Comparison of ENCODE assay signal across 8 cellular contexts in the genomic region with DNA sequence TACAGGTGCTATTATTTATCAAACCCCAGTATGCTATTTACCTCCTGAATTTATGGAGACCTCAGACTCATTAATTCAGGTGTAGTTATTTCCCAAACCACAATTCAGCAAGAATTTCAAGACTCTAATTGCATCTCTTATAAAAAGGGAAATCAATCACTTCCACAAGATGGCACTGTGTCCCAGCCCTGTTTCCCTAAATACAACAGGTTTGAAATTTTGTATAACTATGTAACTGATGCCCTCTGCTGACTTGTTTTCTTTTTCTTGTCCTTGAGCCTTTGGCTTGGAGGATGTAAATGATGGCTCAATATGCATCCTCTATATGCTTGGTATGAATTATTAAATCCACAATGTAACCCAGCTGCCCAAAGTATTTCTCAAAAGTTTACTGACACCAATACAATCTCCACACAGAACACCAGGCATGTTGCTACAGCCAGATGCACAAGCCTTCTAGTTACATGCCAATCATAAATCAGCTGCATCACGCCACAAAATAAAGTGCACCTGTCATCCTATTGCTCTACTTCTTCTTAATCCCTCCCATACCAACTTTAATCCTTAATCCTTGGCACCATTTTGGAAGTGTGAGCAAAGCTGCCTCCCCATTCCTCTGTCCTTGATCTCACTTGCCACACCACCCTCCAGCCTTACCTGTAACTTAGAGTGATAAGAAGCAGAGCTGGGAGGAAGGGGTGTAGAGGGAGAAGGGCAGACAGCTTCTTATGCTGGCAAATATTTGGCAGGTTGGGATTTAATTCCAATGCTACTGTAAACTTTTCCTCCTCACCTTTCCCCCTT. TPM values are rescaled to one million over a fixed set of nuclear protein-coding genes. Genes with fewer than 3 reads are reported as not detected.
A peak's percentile ranks its signal among the peaks of the same experiment; 100 is the strongest.
DNase-seq lines count a peak whose midpoint lies in the region; ATAC-seq and TF ChIP-seq lines count a peak whose summit lies in the region.

No MANE protein-coding gene starts in this region.

- peaks cover 30% of the 10 kb centered on the region for H3K4me1 Mint-ChIP-seq in activated CD4-positive, alpha-beta T cell treated with anti-CD3 and anti-CD28 coated beads for 36 hours
- peaks cover 5% of the 10 kb centered on the region for H3K4me1 Mint-ChIP-seq in MCF 10A (ENCODE audit: insufficient read depth, unreplicated experiment)

- peak; percentile 78 for TF ChIP-seq CTCF in MCF 10A (IDR thresholded peaks at IDR 0.05; ENCODE audit: unreplicated experiment)
- peak; percentile 74 for TF ChIP-seq CTCF in kidney epithelial cell (IDR thresholded peaks at IDR 0.05; ENCODE audit: insufficient read depth, low read length, poor library complexity, severe bottlenecking)

- H3K36me3 Mint-ChIP-seq in activated CD4-positive, alpha-beta T cell treated with anti-CD3 and anti-CD28 coated beads for 36 hours (ENCODE audit: low read depth), result no peaks in the 10 kb centered on the region
- peaks cover 7% of the 10 kb centered on the region for H3K36me3 Mint-ChIP-seq in MCF 10A (ENCODE audit: insufficient read depth, unreplicated experiment)

- no peak overlapping the region for H3K27ac Mint-ChIP-seq in activated CD4-positive, alpha-beta T cell treated with anti-CD3 and anti-CD28 coated beads for 36 hours
- no peak overlapping the region for H3K27ac Mint-ChIP-seq in MCF 10A (ENCODE audit: low read depth, unreplicated experiment)

- peak; percentile 66 for DNase-seq in activated CD4-positive, alpha-beta T cell treated with anti-CD3 and anti-CD28 coated beads for 36 hours
- DNase-seq in activated CD4-positive, alpha-beta T cell treated with anti-CD3 and anti-CD28 coated beads for 1 hour, result no peak
- peak; percentile 78 for DNase-seq in M059J (ENCODE audit: low read depth)
- peak; percentile 69 for DNase-seq in RPMI7951 (ENCODE audit: low read depth)
- peak; percentile 83 for DNase-seq in MCF 10A (ENCODE audit: unreplicated experiment)
- no peak for DNase-seq in kidney epithelial cell (ENCODE audit: low read depth)
- peak; percentile 60 for DNase-seq in stromal cell of bone marrow (ENCODE audit: low read depth)
- no peak for DNase-seq in effector CD8-positive, alpha-beta T cell (lab: John Stamatoyannopoulos, UW)

- no TSS peak for BruUV-seq in MCF 10A (replicated peaks; lab: Mats Ljungman, UMichigan)

- H3K9me3 Mint-ChIP-seq in activated CD4-positive, alpha-beta T cell treated with anti-CD3 and anti-CD28 coated beads for 36 hours (ENCODE audit: low read depth), result peaks cover 2% of the 10 kb centered on the region
- H3K9me3 Mint-ChIP-seq in MCF 10A (ENCODE audit: unreplicated experiment), result peaks cover 7% of the 10 kb centered on the region

- intact Hi-C loops in activated CD4-positive, alpha-beta T cell treated with anti-CD3 and anti-CD28 coated beads for 36 hours (cut with DNase I, micrococcal nuclease), result loop anchor here (1.0 to 10.0 kb wide), 6 partner anchors 15 to 785 kb away; a partner anchor contains a TSS
- intact Hi-C loops in MCF 10A (cut with micrococcal nuclease), result loop anchor here (1.0 to 5.0 kb wide), 5 partner anchors 30 to 627 kb away; no protein-coding TSS in a partner anchor

- no peaks in the 10 kb centered on the region for H3K27me3 ChIP-seq in kidney epithelial cell (ENCODE audit: control insufficient read depth, insufficient read depth, low read length)

- ATAC-seq in activated CD4-positive, alpha-beta T cell treated with anti-CD3 and anti-CD28 coated beads for 36 hours, result peak; percentile 71

- CTCF ChIA-PET in activated CD4-positive, alpha-beta T cell treated with anti-CD3 and anti-CD28 coated beads for 36 hours (lab: Charles Lee), result interaction anchor here (0.7 to 7.4 kb wide), 16 partner anchors 9 to 444 kb away, joined by 3 to 63 read pairs (median 3); a partner anchor contains a TSS
- CTCF ChIA-PET in MCF 10A (lab: Yijun Ruan, JAX), result interaction anchor here (0.6 to 13.0 kb wide), 67 partner anchors 9 to 686 kb away, joined by 3 to 183 read pairs (median 4); a partner anchor contains a TSS

- no peaks in the 10 kb centered on the region for H3K36me3 ChIP-seq in kidney epithelial cell (ENCODE audit: control insufficient read depth, insufficient read depth, low read length)

- H3K4me3 ChIP-seq in kidney epithelial cell (ENCODE audit: low read depth, low read length), result no peak overlapping the region

- H3K27me3 Mint-ChIP-seq in activated CD4-positive, alpha-beta T cell treated with anti-CD3 and anti-CD28 coated beads for 36 hours, result no peaks in the 10 kb centered on the region
- no peaks in the 10 kb centered on the region for H3K27me3 Mint-ChIP-seq in MCF 10A (ENCODE audit: insufficient read depth, unreplicated experiment)

- H3K4me3 Mint-ChIP-seq in activated CD4-positive, alpha-beta T cell treated with anti-CD3 and anti-CD28 coated beads for 36 hours, result no peak overlapping the region
- no peak overlapping the region for H3K4me3 Mint-ChIP-seq in MCF 10A (ENCODE audit: unreplicated experiment)

- POLR2A ChIA-PET in activated CD4-positive, alpha-beta T cell treated with anti-CD3 and anti-CD28 coated beads for 36 hours (lab: Charles Lee), result no interaction called here
- POLR2A ChIA-PET in MCF 10A (lab: Yijun Ruan, JAX), result interaction anchor here (0.7 to 2.6 kb wide), 4 partner anchors 103 to 427 kb away, joined by 3 to 6 read pairs (median 4); a partner anchor contains a TSS

RNA-seq across cellular contexts. Expression of a gene that starts 9.0 kb away (rescaled TPM):
- not detected for total RNA-seq in activated CD4-positive, alpha-beta T cell treated with anti-CD3 and anti-CD28 coated beads for 36 hours
- not detected in 2 replicates for total RNA-seq in M059J (2014; rRNA removed; shearing (Covaris generic))
- not detected in 2 replicates for total RNA-seq in RPMI7951 (2014; rRNA removed; shearing (Covaris generic))
- total RNA-seq in MCF 10A (2022) (not detected in 2 replicates), kidney epithelial cell (not detected in 2 replicates)

RNA-seq across cellular contexts. Expression of a gene that starts 14.3 kb away (rescaled TPM):
- total RNA-seq in activated CD4-positive, alpha-beta T cell treated with anti-CD3 and anti-CD28 coated beads for 36 hours, result 10 to 100 TPM; 14.7 to 17.1 TPM
- 35.5 and 40.6 TPM in 2 replicates for total RNA-seq in M059J (2014; rRNA removed; shearing (Covaris generic))
- 36.3 and 40.9 TPM in 2 replicates for total RNA-seq in RPMI7951 (2014; rRNA removed; shearing (Covaris generic))
- total RNA-seq in MCF 10A (2022), result 20.2 and 23.1 TPM in 2 replicates
- 28.0 and 33.1 TPM in 2 replicates for total RNA-seq in kidney epithelial cell

Comparison
In these comparisons a context has a peak if more than half of its experiments do, and no peak if none do; other contexts are left out.
1. DNase-seq: peak in activated CD4-positive, alpha-beta T cell treated with anti-CD3 and anti-CD28 coated beads for 36 hours (single experiment), M059J (single experiment), RPMI7951 (single experiment), MCF 10A (single experiment) and stromal cell of bone marrow (single experiment); none in activated CD4-positive, alpha-beta T cell treated with anti-CD3 and anti-CD28 coated beads for 1 hour (single experiment), kidney epithelial cell (single experiment) and effector CD8-positive, alpha-beta T cell (single experiment).